In the genomic region with DNA sequence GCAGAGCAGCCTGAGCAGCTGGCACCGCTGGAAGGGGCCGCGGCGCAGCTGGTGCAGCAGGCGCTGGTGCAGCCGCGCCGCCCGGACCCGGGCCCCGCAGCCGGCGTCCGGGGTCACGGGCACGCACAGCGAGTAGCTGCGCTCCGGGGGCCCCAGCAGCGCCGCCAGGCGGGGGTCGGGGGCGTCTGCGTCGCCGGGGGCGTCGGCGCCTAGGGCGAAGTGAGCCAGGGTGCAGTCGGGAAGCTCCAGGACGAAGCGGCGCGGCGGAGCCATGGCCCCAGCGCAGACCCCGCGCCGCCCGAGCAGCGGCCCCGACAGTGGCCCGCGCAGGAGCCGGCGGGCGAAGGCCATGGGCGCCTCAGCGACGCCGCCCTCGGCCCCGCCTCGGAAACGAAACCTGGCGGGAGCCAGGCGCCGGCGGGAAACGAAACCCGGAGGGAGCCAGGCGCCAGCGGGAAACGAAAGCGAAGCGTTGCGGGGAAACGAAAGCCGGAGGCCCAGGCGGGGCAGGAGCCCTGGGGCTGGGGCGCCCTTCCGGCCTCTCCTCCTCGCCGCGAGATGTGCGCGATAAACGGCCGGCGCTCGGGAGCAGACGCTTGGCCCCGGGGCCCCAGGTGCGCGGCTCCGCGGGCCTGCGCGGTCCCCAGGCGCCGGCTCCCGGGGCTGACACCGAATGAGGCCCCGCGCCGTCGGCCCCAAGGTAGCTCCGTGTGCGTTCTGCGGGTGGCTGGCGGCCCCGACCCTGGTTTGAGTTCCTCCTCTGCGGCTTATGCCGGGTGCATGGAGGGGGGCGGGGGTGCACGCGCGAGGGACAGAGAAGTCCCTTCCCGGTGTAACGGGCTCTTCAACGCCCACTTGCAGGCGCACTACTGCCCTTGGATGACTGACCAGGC, we compare ENCODE assay signal across 8 cellular contexts. TPM values are rescaled to one million over a fixed set of nuclear protein-coding genes. Genes with fewer than 3 reads are reported as not detected.
DNase-seq lines count a peak whose midpoint lies in the region; ATAC-seq and TF ChIP-seq lines count a peak whose summit lies in the region.

A gene with protein sequence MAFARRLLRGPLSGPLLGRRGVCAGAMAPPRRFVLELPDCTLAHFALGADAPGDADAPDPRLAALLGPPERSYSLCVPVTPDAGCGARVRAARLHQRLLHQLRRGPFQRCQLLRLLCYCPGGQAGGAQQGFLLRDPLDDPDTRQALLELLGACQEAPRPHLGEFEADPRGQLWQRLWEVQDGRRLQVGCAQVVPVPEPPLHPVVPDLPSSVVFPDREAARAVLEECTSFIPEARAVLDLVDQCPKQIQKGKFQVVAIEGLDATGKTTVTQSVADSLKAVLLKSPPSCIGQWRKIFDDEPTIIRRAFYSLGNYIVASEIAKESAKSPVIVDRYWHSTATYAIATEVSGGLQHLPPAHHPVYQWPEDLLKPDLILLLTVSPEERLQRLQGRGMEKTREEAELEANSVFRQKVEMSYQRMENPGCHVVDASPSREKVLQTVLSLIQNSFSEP (minus strand): TSS at position 562 of the 893 bp plus-strand sequence. CDS start 211 bp downstream, at position 351.

- H3K27ac ChIP-seq in Karpas-422 (ENCODE audit: low read length): peak within 1 kb of the TSS; percentile 33

- peak; percentile 72 for ATAC-seq in GM21786 (IDR thresholded peaks at IDR 0.05; ENCODE audit: unreplicated experiment)

- H3K4me3 ChIP-seq in Karpas-422 (ENCODE audit: low read length) (peak within 1 kb of the TSS; percentile 89), astrocyte of the spinal cord (ENCODE audit: low read depth, low read length) (peak within 1 kb of the TSS; percentile 54), iPS-18c (ENCODE audit: insufficient read depth, low read depth, low read length) (peak within 1 kb of the TSS; percentile 61)

- no peaks in the 10 kb centered on the region for H3K9me3 ChIP-seq in Karpas-422 (ENCODE audit: low read length)
- no peaks in the 10 kb centered on the region for H3K9me3 ChIP-seq in iPS-18c (ENCODE audit: control insufficient read depth, insufficient read depth, low read length)

- H3K9ac ChIP-seq in Karpas-422 (ENCODE audit: low read length): peak within 1 kb of the TSS; percentile 80

- peak; percentile 89 for DNase-seq in Karpas-422
- peak; percentile 15 for DNase-seq in T1000 (lab: John Stamatoyannopoulos, UW)
- DNase-seq in astrocyte of the spinal cord (ENCODE audit: low read depth, low spot score): peak; percentile 39
- DNase-seq in stimulated activated CD4-positive, alpha-beta T cell treated with anti-CD3 and anti-CD28 coated beads, Interleukin-12 subunit alpha, Interleukin-12 subunit beta, amount 100 ng/mL, for 24 hours (ENCODE audit: low read depth in 2 of 2): peak; percentile 46 to 67
- no peak for DNase-seq in kidney glomerular epithelial cell (lab: John Stamatoyannopoulos, UW)

- peaks cover 11% of the 10 kb centered on the region for H3K36me3 ChIP-seq in Karpas-422 (ENCODE audit: insufficient read depth, low read length)

- H3K27me3 ChIP-seq in Karpas-422 (ENCODE audit: low read length): no peaks in the 10 kb centered on the region

- peaks cover 22% of the 10 kb centered on the region for H3K4me1 ChIP-seq in Karpas-422 (ENCODE audit: low read length)

- in situ Hi-C loops in astrocyte of the spinal cord (cut with HindIII; ENCODE audit: low sequenced_read_pairs): no loop called here

- TF ChIP-seq POLR2A in GM10847 (IDR thresholded peaks at IDR 0.05; ENCODE audit: extremely low read depth, insufficient read length): peak; percentile 93

- peak within 1 kb of the TSS; percentile 98 for H3K4me2 ChIP-seq in Karpas-422 (ENCODE audit: low read depth, low read length, poor library complexity, severe bottlenecking)

- H4K20me1 ChIP-seq in Karpas-422 (ENCODE audit: insufficient read depth, low read depth, low read length): no peaks in the 10 kb centered on the region

- H3K79me2 ChIP-seq in Karpas-422 (ENCODE audit: low read length): peaks cover 7% of the 10 kb centered on the region; the same call in 1 of the 2 replicates

- peak within 1 kb of the TSS; percentile 93 for H2AFZ ChIP-seq in Karpas-422 (ENCODE audit: low read length)

- no peaks in the 10 kb centered on the region for H3K9me2 ChIP-seq in Karpas-422 (replicated peaks; ENCODE audit: insufficient read depth, low read length)

- TF ChIP-seq CTCF in astrocyte of the spinal cord (IDR thresholded peaks at IDR 0.05; ENCODE audit: low read depth, low read length): peak; percentile 8

RNA-seq across cellular contexts. Expression of the gene that starts here (rescaled TPM):
- total RNA-seq in Karpas-422 (2014; rRNA removed; shearing (Covaris generic); ENCODE audit: low replicate concordance): 18.8 and 26.6 TPM in 2 replicates
